8 cellular contexts compared by ENCODE assay signal in the genomic region with DNA sequence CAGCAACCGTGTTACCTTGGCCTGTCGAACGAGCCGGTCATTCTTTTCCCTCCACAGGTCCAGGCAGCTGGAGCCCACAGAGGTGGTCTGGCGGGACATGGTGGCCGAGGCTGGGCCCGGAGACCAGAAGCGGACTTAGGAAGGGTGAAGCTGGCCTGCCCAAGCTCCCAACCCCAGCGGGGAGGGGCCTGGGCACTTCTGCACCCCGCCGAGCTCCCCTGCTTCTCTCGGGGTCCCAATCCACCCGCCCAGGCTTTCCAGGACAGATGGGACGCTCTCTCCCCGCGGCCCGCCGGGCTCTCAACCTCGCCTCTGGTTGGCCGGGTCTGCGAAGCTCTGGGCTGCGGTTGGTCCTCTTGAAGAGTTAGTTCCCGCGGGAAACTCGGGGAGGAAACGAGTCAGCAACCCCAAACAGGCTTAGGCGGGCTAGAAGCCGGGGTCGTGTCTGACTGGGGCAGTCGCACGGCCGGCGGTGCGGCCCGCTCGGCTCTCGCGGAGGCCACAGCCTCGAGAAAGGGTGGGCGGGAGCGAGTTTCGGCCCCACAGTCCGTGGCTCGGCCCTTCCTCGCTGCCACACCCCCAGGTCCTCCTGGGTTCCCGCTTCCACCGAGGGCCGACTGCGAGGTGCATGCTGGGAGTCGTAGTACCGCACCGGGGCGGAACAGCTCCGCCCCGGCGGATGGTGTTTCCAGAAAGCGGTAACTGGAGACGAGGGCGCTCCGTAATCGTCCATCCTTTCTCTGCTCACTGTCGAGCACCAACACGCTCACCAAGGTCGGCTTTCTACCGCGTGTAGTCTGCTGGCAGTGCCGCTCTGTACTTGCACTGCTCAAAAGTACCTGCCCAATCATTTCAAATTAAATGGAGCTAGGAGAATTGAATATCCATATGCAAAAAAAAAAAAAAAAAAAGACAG. TPM values are rescaled to one million over a fixed set of nuclear protein-coding genes. Genes with fewer than 3 reads are reported as not detected.
DNase-seq lines count a peak whose midpoint lies in the region; ATAC-seq, FAIRE-seq and TF ChIP-seq lines count a peak whose summit lies in the region.

Gene FANCG, minus strand, starts transcription at position 517 of the 916 bp plus-strand sequence. Its CDS starts 418 bp downstream, at position 99.

- CTCF ChIA-PET in AG04450 (lab: Charles Lee), result interaction anchor here (0.7 to 2.6 kb wide), 6 partner anchors 15 to 445 kb away, joined by 3 to 15 read pairs (median 10); partner anchors contain the start of genes PIGO and STOML2

- H3K27ac Mint-ChIP-seq in central memory CD8-positive, alpha-beta T cell (ENCODE audit: low read depth), result peak within 1 kb of the TSS; percentile 74

- H3K27me3 ChIP-seq in AG04450 (ENCODE audit: control insufficient read depth, insufficient read depth, low read length), result no peaks in the 10 kb centered on the region

- no peaks in the 10 kb centered on the region for H3K27me3 Mint-ChIP-seq in central memory CD8-positive, alpha-beta T cell

- no peaks in the 10 kb centered on the region for H3K9me3 Mint-ChIP-seq in central memory CD8-positive, alpha-beta T cell

- TF ChIP-seq CTCF in AG04450 (IDR thresholded peaks at IDR 0.05; ENCODE audit: low read depth, low read length), result no peak

- H3K4me1 Mint-ChIP-seq in central memory CD8-positive, alpha-beta T cell, result peaks cover 31% of the 10 kb centered on the region

- peak within 1 kb of the TSS; percentile 81 for H3K4me3 ChIP-seq in AG04450 (ENCODE audit: low read depth, low read length)

- H3K9me3 ChIP-seq in AG04450 (ENCODE audit: control insufficient read depth, insufficient read depth, low read length), result no peaks in the 10 kb centered on the region

- peak; percentile 69 for DNase-seq in AG04450 (ENCODE audit: low read depth, low spot score)
- peak; percentile 89 for DNase-seq in NCI-H2227 treated with DMSO at 0.1 percent for 48 hours (lab: John Stamatoyannopoulos, UW)
- peak; percentile 49 to 66 (median 60) for DNase-seq in activated CD4-positive, CD25-positive, alpha-beta regulatory T cell (lab: John Stamatoyannopoulos, UW)
- peak; percentile 46 to 53 for DNase-seq in central memory CD8-positive, alpha-beta T cell (ENCODE audit: low spot score in 2 of 2)
- peak; percentile 78 for DNase-seq in stimulated activated CD4-positive, alpha-beta T cell treated with anti-CD3 and anti-CD28 coated beads, Interleukin-12 subunit alpha, Interleukin-12 subunit beta, amount 100 ng/mL, for 4 hours

- H3K4me3 Mint-ChIP-seq in central memory CD8-positive, alpha-beta T cell, result peak within 1 kb of the TSS; percentile 92

- POLR2A ChIA-PET in AG04450 (lab: Yijun Ruan, JAX), result interaction anchor here (0.6 to 1.4 kb wide), 6 partner anchors 7 to 45 kb away, joined by 3 to 12 read pairs (median 7); partner anchors contain the start of genes STOML2 and VCP

- FAIRE-seq in islet of Langerhans (lab: Jason Lieb, UNC), result peak; percentile 55

- peak; percentile 74 for ATAC-seq in GM18873 (IDR thresholded peaks at IDR 0.05; ENCODE audit: low FRiP score, unreplicated experiment)
- ATAC-seq in HG03139 (IDR thresholded peaks at IDR 0.05; ENCODE audit: unreplicated experiment), result peak; percentile 82
- peak; percentile 92 for ATAC-seq in central memory CD8-positive, alpha-beta T cell (replicated peaks; ENCODE audit: extremely low read depth, poor library complexity, severe bottlenecking)

- H3K36me3 Mint-ChIP-seq in central memory CD8-positive, alpha-beta T cell (ENCODE audit: insufficient read depth), result peaks cover 5% of the 10 kb centered on the region

- peak within 1 kb of the TSS; percentile 47 for H3K27ac ChIP-seq in AG04450 (ENCODE audit: low read depth, low read length)

RNA-seq across cellular contexts. Expression of gene FANCG, which starts in this region (rescaled TPM):
- 8.5 and 9.1 TPM in 2 replicates for polyA plus RNA-seq in AG04450 (2011; rRNA removed)
- polyA minus RNA-seq in AG04450 (2011; rRNA and poly(A)+ RNA removed), result 9.5 and 11.5 TPM in 2 replicates

Comparison
In these comparisons a context has a peak if more than half of its experiments do, and no peak if none do; other contexts are left out.
1. Peak in every context shown above with its lines: DNase-seq, ATAC-seq, H3K4me3 ChIP-seq and H3K27ac ChIP-seq.